In genomic region chr21:17612565-17613241, GRCh38 we compare ENCODE assay signal across 8 cellular contexts. TPM values are rescaled to one million over a fixed set of nuclear protein-coding genes. Genes with fewer than 3 reads are reported as not detected.
DNase-seq lines count a peak whose midpoint lies in the region; ATAC-seq and TF ChIP-seq lines count a peak whose summit lies in the region.

A gene with protein sequence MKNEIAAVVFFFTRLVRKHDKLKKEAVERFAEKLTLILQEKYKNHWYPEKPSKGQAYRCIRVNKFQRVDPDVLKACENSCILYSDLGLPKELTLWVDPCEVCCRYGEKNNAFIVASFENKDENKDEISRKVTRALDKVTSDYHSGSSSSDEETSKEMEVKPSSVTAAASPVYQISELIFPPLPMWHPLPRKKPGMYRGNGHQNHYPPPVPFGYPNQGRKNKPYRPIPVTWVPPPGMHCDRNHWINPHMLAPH (minus strand): TSS chr21:17612901. CDS start chr21:17609144, 3,757 bp downstream.

- H3K4me1 ChIP-seq in OCI-LY1 (ENCODE audit: insufficient read depth, low read length, severe bottlenecking) (peaks cover 18% of the 10 kb centered on the region), mucosa of rectum (ENCODE audit: control insufficient read depth in 2 of 2, insufficient read depth in 2 of 2, low read length in 2 of 2) (peaks cover 12 to 34% of the 10 kb centered on the region in 2 donors)

- H3K4me3 ChIP-seq in OCI-LY1 (ENCODE audit: low read depth, low read length, poor library complexity, severe bottlenecking): peak within 1 kb of the TSS; percentile 89
- H3K4me3 ChIP-seq in epithelial cell of proximal tubule (ENCODE audit: low read depth, low read length): peak within 1 kb of the TSS; percentile 74
- peak within 1 kb of the TSS; percentile 89 to 94 for H3K4me3 ChIP-seq in mucosa of rectum (ENCODE audit: low read length in 2 of 2)

- ATAC-seq in GM19438 (IDR thresholded peaks at IDR 0.05; ENCODE audit: low read depth, unreplicated experiment): peak; percentile 71
- peak; percentile 73 for ATAC-seq in HG03565 (IDR thresholded peaks at IDR 0.05; ENCODE audit: unreplicated experiment)

- H3K9ac ChIP-seq in OCI-LY1 (ENCODE audit: low read length) (peak within 1 kb of the TSS; percentile 88), mucosa of rectum (ENCODE audit: low read depth in 1 of 2, low read length in 2 of 2) (peak within 1 kb of the TSS; percentile 94 to 96)

- H3K27ac ChIP-seq in OCI-LY1 (ENCODE audit: low read depth, low read length, poor library complexity, severe bottlenecking): peak within 1 kb of the TSS; percentile 37
- peak within 1 kb of the TSS; percentile 83 to 91 for H3K27ac ChIP-seq in mucosa of rectum (ENCODE audit: low read depth in 2 of 2, low read length in 2 of 2)

- H3K4me2 ChIP-seq in OCI-LY1 (ENCODE audit: low read length): peak within 1 kb of the TSS; percentile 90

- H3K27me3 ChIP-seq in OCI-LY1 (ENCODE audit: insufficient read depth, low read length): no peaks in the 10 kb centered on the region
- H3K27me3 ChIP-seq in mucosa of rectum (ENCODE audit: control insufficient read depth in 2 of 2, insufficient read depth in 2 of 2, low read length in 2 of 2): no peaks in the 10 kb centered on the region

- H3K9me2 ChIP-seq in OCI-LY1 (ENCODE audit: low read depth, low read length): no peaks in the 10 kb centered on the region

- DNase-seq in COLO668 (lab: John Stamatoyannopoulos, UW; ENCODE audit: unreplicated experiment): peak; percentile 90
- peak; percentile 72 for DNase-seq in activated T-cell treated with anti-CD3 and anti-CD28 coated beads for 24 hours (ENCODE audit: low read depth)
- DNase-seq in epithelial cell of proximal tubule (ENCODE audit: low read depth): no peak
- DNase-seq in stimulated activated CD8-positive, alpha-beta memory T cell treated with anti-CD3 and anti-CD28 coated beads, Interleukin-4, amount 100 ng/mL, for 4 hours (ENCODE audit: low read depth in 2 of 2, low spot score in 1 of 2): peak; percentile 62 to 68

- no peaks in the 10 kb centered on the region for H3F3A ChIP-seq in OCI-LY1 (ENCODE audit: insufficient read depth, low read length)

- H3K9me3 ChIP-seq in OCI-LY1 (ENCODE audit: low read length): no peaks in the 10 kb centered on the region
- H3K9me3 ChIP-seq in mucosa of rectum (ENCODE audit: control insufficient read depth in 2 of 2, low read length in 2 of 2): no peaks in the 10 kb centered on the region

- no peaks in the 10 kb centered on the region for H4K20me1 ChIP-seq in OCI-LY1 (ENCODE audit: insufficient read depth, low read length)

- H3K36me3 ChIP-seq in OCI-LY1 (ENCODE audit: insufficient read depth, low read length): peaks cover 24% of the 10 kb centered on the region; the same call in 1 of the 2 replicates
- H3K36me3 ChIP-seq in mucosa of rectum (ENCODE audit: control insufficient read depth in 2 of 2, insufficient read depth in 2 of 2, low read length in 2 of 2): no peaks in the 10 kb centered on the region

- TF ChIP-seq CTCF in OCI-LY1 (IDR thresholded peaks at IDR 0.05; ENCODE audit: low read length): no peak
- TF ChIP-seq CTCF in epithelial cell of proximal tubule (conservative IDR thresholded peaks at IDR 0.05; ENCODE audit: low read depth, low read length): no peak

- H3K79me2 ChIP-seq in OCI-LY1 (ENCODE audit: insufficient read depth, low read length): peaks cover 45% of the 10 kb centered on the region

- peak within 1 kb of the TSS; percentile 95 for H2AFZ ChIP-seq in OCI-LY1 (ENCODE audit: low read length)

RNA-seq across cellular contexts. Expression of the gene that starts here (rescaled TPM):
- 75.0 and 101 TPM in 2 replicates for total RNA-seq in epithelial cell of proximal tubule
